In the genomic region with DNA sequence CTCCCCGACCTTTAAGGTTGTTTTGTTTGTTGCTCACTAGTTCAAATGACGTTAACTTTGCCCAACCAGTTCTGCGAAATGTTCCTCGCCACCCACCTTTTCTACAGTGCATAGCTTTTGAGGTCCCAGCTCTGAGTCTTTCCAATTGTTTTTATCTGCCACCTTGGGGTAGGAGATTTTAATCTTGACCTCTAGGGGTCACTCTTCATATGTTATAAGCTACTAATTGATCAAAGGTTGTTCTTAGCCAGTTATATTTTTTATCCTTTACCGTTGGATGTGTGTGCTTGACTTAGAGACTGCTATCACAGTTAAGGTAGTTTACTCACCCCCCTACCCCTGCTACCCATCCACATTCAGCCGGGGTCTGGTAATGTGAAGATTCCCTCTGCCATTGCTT, we compare ENCODE assay signal across 9 cellular contexts.
DNase-seq lines count a peak whose midpoint lies in the region; ATAC-seq and TF ChIP-seq lines count a peak whose summit lies in the region.
"Had no signal": no experiment of that assay in that cellular context is flagged by ENCODE, and none has a peak within 500 bp of the region (broad histone marks: within the 10 kb centered on the region; RNA-seq: fewer than 3 reads in every experiment).

No MANE protein-coding gene starts in this region.

- 0 out of 2 replicates have a peak, but pooled peaks cover 5% of the 10 kb centered on the region for H3K9me3 ChIP-seq in SU-DHL-6 (ENCODE audit: insufficient read depth, low read length)
- no peaks in the 10 kb centered on the region for H3K9me3 ChIP-seq in lower lobe of right lung
- H3K9me3 ChIP-seq in stomach, result peaks cover 0 to 9% (median 0%) of the 10 kb centered on the region in 4 donors

- no peak for TF ChIP-seq POLR2A in stomach (IDR thresholded peaks at IDR 0.05)

- no peak overlapping the region for H3K4me2 ChIP-seq in SU-DHL-6 (ENCODE audit: low read depth, low read length, poor library complexity, severe bottlenecking)

- ATAC-seq in lower lobe of right lung (peak in 1 of 2 donors; percentile 11), GM21825 (IDR thresholded peaks at IDR 0.05; ENCODE audit: unreplicated experiment) (no peak)

- no peaks in the 10 kb centered on the region for H3K9me2 ChIP-seq in SU-DHL-6 (replicated peaks; ENCODE audit: insufficient read depth, low read length)

- H3K27ac ChIP-seq in SU-DHL-6 (ENCODE audit: low read depth, low read length), result no peak overlapping the region
- no peak overlapping the region for H3K27ac ChIP-seq in lower lobe of right lung
- H3K27ac ChIP-seq in stomach, result no peak overlapping the region

- H3K9ac ChIP-seq in SU-DHL-6 (ENCODE audit: low read length), result no peak overlapping the region

- intact Hi-C loops in lower lobe of right lung (cut with DNase I) (no loop called here), stomach (cut with DNase I; ENCODE audit: low total_unique reads) (no loop called here)

- no peak overlapping the region for H2AFZ ChIP-seq in SU-DHL-6 (ENCODE audit: low read depth, low read length, severe bottlenecking)

- no peaks in the 10 kb centered on the region for H4K20me1 ChIP-seq in SU-DHL-6 (ENCODE audit: low read depth, low read length)

- no peaks in the 10 kb centered on the region for H3K79me2 ChIP-seq in SU-DHL-6 (ENCODE audit: insufficient read depth, low read length)

- 55 to 76% (median 69%) methylated on average over 6 of the region's 6 CpGs for WGBS in stomach, 5 donors

- H3F3A ChIP-seq in SU-DHL-6 (ENCODE audit: insufficient read depth), result no peaks in the 10 kb centered on the region

- DNase-seq in GM12864 (ENCODE audit: low read depth) (peak; percentile 2), HT1080 (ENCODE audit: low read depth) (peak; percentile 31), lower lobe of right lung (no peak), NCI-H146 treated with DMSO at 0.1 percent for 48 hours (lab: John Stamatoyannopoulos, UW; ENCODE audit: unreplicated experiment) (no peak), stomach (no peak)
- DNase-seq: activated CD4-positive, alpha-beta T cell treated with anti-CD3 and anti-CD28 coated beads for 4 hours; substantia nigra had no signal

- TF ChIP-seq CTCF in GM12864 (IDR thresholded peaks at IDR 0.05; ENCODE audit: low read depth, low read length, missing control alignments) (peak; percentile 43), SU-DHL-6 (IDR thresholded peaks at IDR 0.05; ENCODE audit: insufficient read depth, low read length, poor library complexity, severe bottlenecking) (peak; percentile 73), lower lobe of right lung (IDR thresholded peaks at IDR 0.05) (peak; percentile 27), stomach (IDR thresholded peaks at IDR 0.05) (no peak)

- no peak for TF ChIP-seq EP300 in stomach (IDR thresholded peaks at IDR 0.05)

- H3K4me3 ChIP-seq in GM12864 (ENCODE audit: low read depth, low read length) (no peak overlapping the region), SU-DHL-6 (ENCODE audit: insufficient read depth, low read length, poor library complexity, severe bottlenecking) (no peak overlapping the region), lower lobe of right lung (no peak overlapping the region), stomach (no peak overlapping the region)

- H3K27me3 ChIP-seq in SU-DHL-6 (ENCODE audit: low read length), result no peaks in the 10 kb centered on the region
- H3K27me3 ChIP-seq in lower lobe of right lung (ENCODE audit: low read depth), result no peaks in the 10 kb centered on the region
- H3K27me3 ChIP-seq in stomach, result no peaks in the 10 kb centered on the region

- no peaks in the 10 kb centered on the region for H3K4me1 ChIP-seq in lower lobe of right lung
- H3K4me1 ChIP-seq in stomach, result no peaks in the 10 kb centered on the region

- no peaks in the 10 kb centered on the region; the same call in 1 of the 2 replicates for H3K36me3 ChIP-seq in SU-DHL-6 (ENCODE audit: low read length)
- H3K36me3 ChIP-seq in lower lobe of right lung, result no peaks in the 10 kb centered on the region
- no peaks in the 10 kb centered on the region for H3K36me3 ChIP-seq in stomach

Comparison
In these comparisons a context has a peak if more than half of its experiments do, and no peak if none do; other contexts are left out.
1. DNase-seq: peak in GM12864 (single experiment) and HT1080 (single experiment); none in lower lobe of right lung (single experiment), NCI-H146 treated with DMSO at 0.1 percent for 48 hours (single experiment) and stomach (single experiment).
2. CTCF ChIP-seq: peak in GM12864 (single experiment), SU-DHL-6 (single experiment) and lower lobe of right lung (single experiment); none in stomach (0 of 7).